In the genomic region with DNA sequence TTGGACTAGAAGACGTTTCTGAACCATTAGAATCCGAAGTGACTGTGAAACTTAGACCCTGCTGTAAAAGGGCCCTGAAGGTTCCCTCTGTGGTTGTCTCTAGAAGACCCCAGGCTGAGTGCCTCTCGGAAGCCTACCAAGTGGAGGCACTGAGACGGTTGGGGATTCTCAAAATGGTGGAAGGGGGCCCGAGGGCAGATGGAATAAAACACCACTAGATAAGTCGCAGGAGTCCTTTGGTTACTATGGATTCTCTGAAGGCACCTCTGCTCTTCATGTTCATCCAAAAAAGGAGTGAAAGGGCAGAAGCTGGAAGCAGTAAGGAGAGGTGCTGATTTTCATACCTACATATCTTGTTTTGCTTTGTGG, we compare ENCODE assay signal across 9 cellular contexts. TPM values are rescaled to one million over a fixed set of nuclear protein-coding genes. Genes with fewer than 3 reads are reported as not detected.
"Had no signal": no experiment of that assay in that cellular context is flagged by ENCODE, and none has a peak within 500 bp of the region (broad histone marks: within the 10 kb centered on the region; RNA-seq: fewer than 3 reads in every experiment).

No MANE protein-coding gene starts in this region.

- H3K4me3 Mint-ChIP-seq: HFFc6 had no signal

- H3K9me3 ChIP-seq: HAP-1 had no signal

- FAIRE-seq: H54 had no signal

- H3K4me1 ChIP-seq: HAP-1 had no signal

- ATAC-seq: HCT116 had no signal

- H3K27ac Mint-ChIP-seq: H9, HFFc6 had no signal

- H3K9ac ChIP-seq: GM23248 had no signal

- DNase-seq: GM23248, GOT3, H7, H9, HCEC 1CT, HFFc6 had no signal

- H2AFZ ChIP-seq: GM23248 had no signal

- H3K4me3 ChIP-seq: GM23248, HAP-1 had no signal

- H3K27ac ChIP-seq: GM23248 had no signal

- H3K36me3 ChIP-seq: HAP-1 had no signal

RNA-seq across cellular contexts. Expression of a gene that starts 4.0 kb away (rescaled TPM):
- total RNA-seq: GM23248, H7, H9, HFFc6 had no signal
- polyA plus RNA-seq: GM23248 had no signal
